Comparison of ENCODE assay signal across 18 cellular contexts in genomic region chr2:97673187-97673914, GRCh38. TPM values are rescaled to one million over a fixed set of nuclear protein-coding genes. Genes with fewer than 3 reads are reported as not detected.
A peak's percentile ranks its signal among the peaks of the same experiment; 100 is the strongest.
DNase-seq lines count a peak whose midpoint lies in the region; ATAC-seq and TF ChIP-seq lines count a peak whose summit lies in the region.
"Had no signal": no experiment of that assay in that cellular context is flagged by ENCODE, and none has a peak within 500 bp of the region (broad histone marks: within the 10 kb centered on the region; RNA-seq: fewer than 3 reads in every experiment).

No MANE protein-coding gene starts in this region.

- H3K4me3 Mint-ChIP-seq in activated T-helper 1 cell treated with anti-CD3 and anti-CD28 coated beads, Interleukin-12 subunit alpha, Interleukin-12 subunit beta, Interleukin-2, Interleukin-4 antibody, amounts not matched to agents 30 ng/mL and 10 ng/mL and 1 ng/mL, durations not matched to agents 14 hours and 24 hours and 36 hours: peak overlapping the region; percentile 66
- H3K4me3 Mint-ChIP-seq: immature natural killer cell had no signal

- intact Hi-C loops in activated T-helper 1 cell treated with anti-CD3 and anti-CD28 coated beads, Interleukin-12 subunit alpha, Interleukin-12 subunit beta, Interleukin-2, Interleukin-4 antibody, amounts not matched to agents 30 ng/mL and 10 ng/mL and 1 ng/mL, durations not matched to agents 14 hours and 24 hours and 36 hours (cut with micrococcal nuclease): loop anchor here (1.0 kb wide), 1 partner anchor 9 kb away; the partner anchor contains the start of gene ACTR1B
- intact Hi-C loops in mucosa of descending colon (cut with DNase I, micrococcal nuclease): no loop called here
- intact Hi-C loops in left lung (cut with DNase I): no loop called here

- no peak overlapping the region for H3K4me3 ChIP-seq in mucosa of descending colon
- H3K4me3 ChIP-seq in left lung: no peak overlapping the region
- H3K4me3 ChIP-seq: BLaER1 treated with 17β-estradiol and CSF1 and Interleukin-3, amounts not matched to agents 10 nM and 100 nM had no signal

- H3K4me1 Mint-ChIP-seq in activated T-helper 1 cell treated with anti-CD3 and anti-CD28 coated beads, Interleukin-12 subunit alpha, Interleukin-12 subunit beta, Interleukin-2, Interleukin-4 antibody, amounts not matched to agents 30 ng/mL and 10 ng/mL and 1 ng/mL, durations not matched to agents 14 hours and 24 hours and 36 hours (ENCODE audit: low read depth): peaks cover 34% of the 10 kb centered on the region
- H3K4me1 Mint-ChIP-seq: immature natural killer cell had no signal

- no peak overlapping the region for H3K27ac ChIP-seq in left lung
- H3K27ac ChIP-seq: BLaER1 treated with 17β-estradiol and CSF1 and Interleukin-3, amounts not matched to agents 10 nM and 100 nM had no signal

- H3K4me1 ChIP-seq in mucosa of descending colon (ENCODE audit: low read depth) (no peaks in the 10 kb centered on the region), left lung (no peaks in the 10 kb centered on the region)

- peak; percentile 41 for ATAC-seq in mucosa of descending colon
- ATAC-seq in left lung: no peak
- ATAC-seq in GM18505 (IDR thresholded peaks at IDR 0.05; ENCODE audit: unreplicated experiment): no peak
- ATAC-seq: SK-N-SH treated with all-trans-retinoic acid at 6 μM for 48 hours had no signal

- H3K27me3 Mint-ChIP-seq in activated T-helper 1 cell treated with anti-CD3 and anti-CD28 coated beads, Interleukin-12 subunit alpha, Interleukin-12 subunit beta, Interleukin-2, Interleukin-4 antibody, amounts not matched to agents 30 ng/mL and 10 ng/mL and 1 ng/mL, durations not matched to agents 14 hours and 24 hours and 36 hours (ENCODE audit: insufficient read depth): no peaks in the 10 kb centered on the region

- H3K27me3 ChIP-seq in left lung: no peaks in the 10 kb centered on the region
- H3K27me3 ChIP-seq: BLaER1 treated with 17β-estradiol and CSF1 and Interleukin-3, amounts not matched to agents 10 nM and 100 nM had no signal

- TF ChIP-seq CTCF in mucosa of descending colon (IDR thresholded peaks at IDR 0.05) (no peak), left lung (IDR thresholded peaks at IDR 0.05) (no peak)

- H3K9me3 ChIP-seq in mucosa of descending colon (no peaks in the 10 kb centered on the region), left lung (no peaks in the 10 kb centered on the region)

- H3K36me3 ChIP-seq in mucosa of descending colon (ENCODE audit: low read depth) (no peaks in the 10 kb centered on the region), left lung (no peaks in the 10 kb centered on the region)
- H3K36me3 ChIP-seq: BLaER1 treated with 17β-estradiol and CSF1 and Interleukin-3, amounts not matched to agents 10 nM and 100 nM had no signal

- TF ChIP-seq POLR2A in GM18505 (IDR thresholded peaks at IDR 0.05; ENCODE audit: borderline replicate concordance, extremely low read depth, insufficient read depth, insufficient read length): no peak

- H3K36me3 Mint-ChIP-seq in activated T-helper 1 cell treated with anti-CD3 and anti-CD28 coated beads, Interleukin-12 subunit alpha, Interleukin-12 subunit beta, Interleukin-2, Interleukin-4 antibody, amounts not matched to agents 30 ng/mL and 10 ng/mL and 1 ng/mL, durations not matched to agents 14 hours and 24 hours and 36 hours (ENCODE audit: low read depth): peaks cover 11% of the 10 kb centered on the region

- H3K9me3 Mint-ChIP-seq in activated T-helper 1 cell treated with anti-CD3 and anti-CD28 coated beads, Interleukin-12 subunit alpha, Interleukin-12 subunit beta, Interleukin-2, Interleukin-4 antibody, amounts not matched to agents 30 ng/mL and 10 ng/mL and 1 ng/mL, durations not matched to agents 14 hours and 24 hours and 36 hours: no peaks in the 10 kb centered on the region
- H3K9me3 Mint-ChIP-seq: immature natural killer cell had no signal

- peak overlapping the region; percentile 95 for H3K27ac Mint-ChIP-seq in activated T-helper 1 cell treated with anti-CD3 and anti-CD28 coated beads, Interleukin-12 subunit alpha, Interleukin-12 subunit beta, Interleukin-2, Interleukin-4 antibody, amounts not matched to agents 30 ng/mL and 10 ng/mL and 1 ng/mL, durations not matched to agents 14 hours and 24 hours and 36 hours
- H3K27ac Mint-ChIP-seq: immature natural killer cell had no signal

- DNase-seq in stimulated activated CD4-positive, alpha-beta T cell treated with anti-CD3 and anti-CD28 coated beads, Interleukin-1b, Interleukin-23, amount 100 ng/mL, for 48 hours: peak; percentile 54
- no peak for DNase-seq in stimulated activated CD4-positive, alpha-beta T cell treated with anti-CD3 and anti-CD28 coated beads, Interleukin-4, amount 100 ng/mL, for 24 hours
- DNase-seq in activated T-helper 1 cell treated with anti-CD3 and anti-CD28 coated beads, Interleukin-12 subunit alpha, Interleukin-12 subunit beta, Interleukin-2, Interleukin-4 antibody, amounts not matched to agents 30 ng/mL and 10 ng/mL and 1 ng/mL, durations not matched to agents 14 hours and 24 hours and 36 hours (ENCODE audit: low spot score): no peak
- DNase-seq in mucosa of descending colon: no peak
- no peak for DNase-seq in NCI-H510A treated with DMSO at 0.1 percent for 48 hours (lab: John Stamatoyannopoulos, UW)
- DNase-seq in NCI-H2171 treated with DMSO at 0.1 percent for 48 hours (lab: John Stamatoyannopoulos, UW): no peak
- no peak for DNase-seq in left lung
- DNase-seq: DND-41, GOT3, immature natural killer cell, Kasumi-1, NCI-H2107, substantia nigra had no signal

RNA-seq across cellular contexts. Expression of gene C2orf92, which starts 3.8 kb away (rescaled TPM):
- 16.1 and 17.2 TPM in 2 replicates for total RNA-seq in activated T-helper 1 cell treated with anti-CD3 and anti-CD28 coated beads, Interleukin-12 subunit alpha, Interleukin-12 subunit beta, Interleukin-2, Interleukin-4 antibody, amounts not matched to agents 30 ng/mL and 10 ng/mL and 1 ng/mL, durations not matched to agents 14 hours and 24 hours and 36 hours
- total RNA-seq in mucosa of descending colon (10 to 100 TPM in 2 of 3 donors, 1 to 10 TPM in 1; 8.7 to 12.5 (median 11.7) TPM), left lung (1 to 10 TPM; 7.6 to 8.9 TPM)

RNA-seq across cellular contexts. Expression of gene ACTR1B, which starts 9.5 kb away (rescaled TPM):
- total RNA-seq in activated T-helper 1 cell treated with anti-CD3 and anti-CD28 coated beads, Interleukin-12 subunit alpha, Interleukin-12 subunit beta, Interleukin-2, Interleukin-4 antibody, amounts not matched to agents 30 ng/mL and 10 ng/mL and 1 ng/mL, durations not matched to agents 14 hours and 24 hours and 36 hours: 101 and 102 TPM in 2 replicates
- total RNA-seq in mucosa of descending colon: 10 to 100 TPM; 63.4 to 79.7 (median 78.3) TPM
- total RNA-seq in left lung: 10 to 100 TPM; 58.0 to 67.2 TPM

RNA-seq across cellular contexts. Expression of gene COX5B, which starts 27.5 kb away (rescaled TPM):
- 228 and 241 TPM in 2 replicates for total RNA-seq in activated T-helper 1 cell treated with anti-CD3 and anti-CD28 coated beads, Interleukin-12 subunit alpha, Interleukin-12 subunit beta, Interleukin-2, Interleukin-4 antibody, amounts not matched to agents 30 ng/mL and 10 ng/mL and 1 ng/mL, durations not matched to agents 14 hours and 24 hours and 36 hours
- total RNA-seq in mucosa of descending colon (100 to 1,000 TPM; 410 to 732 (median 521) TPM), left lung (100 to 1,000 TPM; 167 to 173 TPM)

RNA-seq across cellular contexts. Expression of gene ZAP70, which starts 40.0 kb away (rescaled TPM):
- 302 and 313 TPM in 2 replicates for total RNA-seq in activated T-helper 1 cell treated with anti-CD3 and anti-CD28 coated beads, Interleukin-12 subunit alpha, Interleukin-12 subunit beta, Interleukin-2, Interleukin-4 antibody, amounts not matched to agents 30 ng/mL and 10 ng/mL and 1 ng/mL, durations not matched to agents 14 hours and 24 hours and 36 hours
- 1 to 10 TPM; 3.5 to 7.5 (median 5.4) TPM for total RNA-seq in mucosa of descending colon
- 1 to 10 TPM; 5.6 to 8.3 TPM for total RNA-seq in left lung
- total RNA-seq: fibroblast of villous mesenchyme, renal cortical epithelial cell had no signal
